Comparison of ENCODE assay signal across 17 cellular contexts in the genomic region with DNA sequence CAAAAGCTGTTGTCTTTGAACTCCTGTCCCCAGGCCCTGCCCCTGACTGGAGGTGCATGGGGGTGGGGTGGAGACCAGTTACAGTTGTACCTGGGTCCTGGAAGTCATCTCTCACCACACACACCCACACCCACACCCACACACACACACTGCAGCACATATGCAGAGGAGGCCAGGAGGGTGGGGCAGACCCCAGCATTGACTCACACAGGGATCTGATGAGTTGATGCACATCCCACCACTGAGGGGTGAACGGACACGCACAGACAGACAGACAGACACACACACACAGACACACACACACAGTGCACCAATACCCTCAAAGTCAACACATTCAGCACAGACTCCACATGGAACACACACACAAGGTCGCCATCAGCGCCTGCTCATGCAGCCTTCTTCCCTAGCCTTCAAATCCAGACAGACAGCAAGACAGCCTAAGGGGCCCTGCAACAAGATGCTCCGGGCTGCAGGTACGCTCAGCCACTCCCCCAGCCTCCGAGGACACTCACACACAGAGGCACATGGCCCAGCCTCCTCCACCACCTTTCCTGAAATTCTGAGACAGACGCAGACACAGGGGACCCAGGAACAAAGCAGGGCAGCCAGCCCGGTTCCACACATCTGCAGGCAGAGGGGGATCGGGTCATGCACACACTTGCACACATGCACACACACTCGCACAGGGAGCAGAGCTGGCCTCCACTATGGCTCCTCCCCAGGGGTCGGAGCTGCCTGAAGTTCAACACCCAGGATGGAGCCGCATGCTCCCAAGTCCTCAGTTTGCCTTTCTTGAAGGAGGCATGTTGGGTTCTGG. TPM values are rescaled to one million over a fixed set of nuclear protein-coding genes. Genes with fewer than 3 reads are reported as not detected.
DNase-seq lines count a peak whose midpoint lies in the region; FAIRE-seq and TF ChIP-seq lines count a peak whose summit lies in the region.
"Had no signal": no experiment of that assay in that cellular context is flagged by ENCODE, and none has a peak within 500 bp of the region (broad histone marks: within the 10 kb centered on the region; RNA-seq: fewer than 3 reads in every experiment).

No MANE protein-coding gene starts in this region.

- H3K23ac ChIP-seq in H1 (ENCODE audit: insufficient read length): no peak overlapping the region

- peak overlapping the region; percentile 97; the same call in 1 of the 2 replicates for H2BK15ac ChIP-seq in H1 (ENCODE audit: low read length)

- no peaks in the 10 kb centered on the region for H3K79me1 ChIP-seq in H1 (ENCODE audit: low read depth, low read length)

- H2BK12ac ChIP-seq in H1 (ENCODE audit: low read depth, low read length): peak overlapping the region; percentile 92; the same call in 1 of the 2 replicates

- H4K20me1 ChIP-seq in H1 (replicated peaks in 1 of 2; ENCODE audit: control insufficient read depth in 1 of 2, insufficient read depth in 2 of 2, low read length in 2 of 2): peaks cover 4 to 16% of the 10 kb centered on the region in 2 experiments

- no peak overlapping the region for H3K9ac ChIP-seq in H1 (replicated peaks in 1 of 4; ENCODE audit: extremely low read depth in 1 of 4, low read depth in 3 of 4, low read length in 3 of 4)

- H3K23me2 ChIP-seq in H1 (ENCODE audit: low read depth, low read length): peaks cover 9% of the 10 kb centered on the region

- CTCF ChIA-PET in H1 (lab: Charles Lee; ENCODE audit: partially characterized antibody): interaction anchor here (0.5 to 23.7 kb wide), 19 partner anchors 9 to 141 kb away, joined by 3 to 330 read pairs (median 4); no protein-coding TSS in a partner anchor

- FAIRE-seq in GM12892 (lab: Jason Lieb, UNC) (peak; percentile 21), H1 (lab: Jason Lieb, UNC) (no peak)

- POLR2A ChIA-PET in H1 (lab: Charles Lee; ENCODE audit: partially characterized antibody): interaction anchor here (0.8 to 1.1 kb wide), 2 partner anchors 11 to 23 kb away, joined by 3 to 4 read pairs; no protein-coding TSS in a partner anchor

- no peaks in the 10 kb centered on the region for H3K9me3 ChIP-seq in H1 (ENCODE audit: insufficient read depth in 2 of 2, low read depth in 1 of 2, low read length in 1 of 2)
- H3K9me3 ChIP-seq: colonic mucosa had no signal

- H3K4me2 ChIP-seq in H1 (ENCODE audit: insufficient read depth in 1 of 2, low read depth in 2 of 2, low read length in 2 of 2): peak overlapping the region; percentile 80 to 90; a peak in 3 of 4 replicates

- peaks cover 0 to 21% (median 20%) of the 10 kb centered on the region in 4 experiments; a peak in 6 of 7 replicates for H3K27me3 ChIP-seq in H1 (replicated peaks in 1 of 4; ENCODE audit: control insufficient read depth in 3 of 4, extremely low read depth in 1 of 4, insufficient read depth in 3 of 4, low read length in 3 of 4)

- peak overlapping the region in 2 of 4 experiments; percentile 14 to 62; a peak in 3 of 8 replicates for H3K4me3 ChIP-seq in H1 (ENCODE audit: extremely low read depth in 1 of 4, insufficient read depth in 2 of 4, low read depth in 3 of 4, low read length in 4 of 4)
- H3K4me3 ChIP-seq: colonic mucosa had no signal

- H2BK5ac ChIP-seq in H1 (ENCODE audit: low read depth, low read length): no peak overlapping the region

- H3K79me2 ChIP-seq in H1 (ENCODE audit: control insufficient read depth in 1 of 2, insufficient read depth in 2 of 2, low read length in 2 of 2): no peaks in the 10 kb centered on the region

- H3K14ac ChIP-seq in H1 (ENCODE audit: insufficient read length): no peak overlapping the region

- H4K8ac ChIP-seq in H1 (ENCODE audit: extremely low read depth, insufficient read depth, low read length): no peak overlapping the region; the same call in 1 of the 2 replicates

- no peak for TF ChIP-seq CTCF in H1 (IDR thresholded peaks at IDR 0.05; ENCODE audit: control extremely low read depth in 1 of 3, insufficient read depth in 1 of 3, low read depth in 1 of 3, low read length in 3 of 3)

- no peak for TF ChIP-seq RAD21 in H1 (IDR thresholded peaks at IDR 0.05 in 1 of 2, conservative IDR thresholded peaks at IDR 0.05 in 1 of 2; ENCODE audit: low read depth in 2 of 2, low read length in 2 of 2)

- TF ChIP-seq POLR2A in GM12892 (IDR thresholded peaks at IDR 0.05; ENCODE audit: low read depth, low read length): no peak
- TF ChIP-seq POLR2A in H1 (IDR thresholded peaks at IDR 0.05; ENCODE audit: control extremely low read depth in 1 of 2, low read depth in 2 of 2, low read length in 2 of 2): no peak

- WGBS in H1 (ENCODE audit: extremely low coverage in 1 of 2, insufficient coverage in 1 of 2, insufficient read length in 1 of 2, insufficient replicate concordance in 2 of 2, low coverage in 1 of 2, low lambda C conversion rate in 2 of 2, missing lambda C conversion rate in 1 of 2), 2 experiments: 76% methylated on average over 13 of the region's 13 CpGs; no CpG with 5 or more reads in 1 of the 2 experiments

- TF ChIP-seq EP300 in H1 (IDR thresholded peaks at IDR 0.05; ENCODE audit: borderline replicate concordance in 1 of 2, low read depth in 2 of 2, low read length in 2 of 2): no peak

- peak; percentile 36 to 70 for DNase-seq in activated CD4-positive, alpha-beta T cell treated with anti-CD3 and anti-CD28 coated beads for 4 hours
- no peak for DNase-seq in activated CD4-positive, alpha-beta T cell treated with anti-CD3 and anti-CD28 coated beads, Interleukin-2, amount 50 U/mL, for 1 hour
- DNase-seq in GM12892 (ENCODE audit: insufficient read length) (no peak), H1 (ENCODE audit: low read depth in 1 of 2, low spot score in 2 of 2) (no peak), retina (peak; percentile 57), NCI-H1694 treated with DMSO at 0.1 percent for 48 hours (lab: John Stamatoyannopoulos, UW) (no peak), iPS-NIHi11 (ENCODE audit: low spot score) (no peak), NCI-H774 (lab: John Stamatoyannopoulos, UW) (no peak)
- DNase-seq: colonic mucosa; erythroblast; GOT3; left cardiac atrium; NCI-H2107; NK-92 treated with Interleukin-12 subunit alpha and Interleukin-12 subunit beta, amount 100 ng/mL, for 24 hours; SHP77 treated with DMSO at 0.1 percent for 48 hours; stimulated activated naive B cell treated with anti-CD40 and anti-IgM and Interleukin-4, amounts not matched to agents 10 μg/mL and 1 μg/mL and 100 μg/mL, for 72 hours had no signal

- H4K5ac ChIP-seq in H1 (ENCODE audit: insufficient read length, low read depth, low read length): peak overlapping the region; percentile 10

- H2AFZ ChIP-seq in H1 (ENCODE audit: low read length): no peak overlapping the region

- peak overlapping the region; percentile 85 for H4K91ac ChIP-seq in H1 (replicated peaks; ENCODE audit: insufficient read length, low read length)

- H3K4me1 ChIP-seq in H1 (replicated peaks in 1 of 4; ENCODE audit: control insufficient read depth in 3 of 4, insufficient read depth in 4 of 4, low read length in 3 of 4): peaks cover 0 to 30% (median 14%) of the 10 kb centered on the region in 4 experiments; a peak in 5 of 7 replicates
- H3K4me1 ChIP-seq: colonic mucosa had no signal

- no peak overlapping the region for H3K27ac ChIP-seq in H1 (ENCODE audit: low read depth, low read length)
- H3K27ac ChIP-seq: colonic mucosa had no signal

- H3K18ac ChIP-seq in H1 (ENCODE audit: extremely low read depth, low read length): peak overlapping the region; percentile 60; the same call in 1 of the 2 replicates

- H3K36me3 ChIP-seq in H1 (ENCODE audit: control insufficient read depth in 2 of 4, insufficient read depth in 4 of 4, low read length in 3 of 4): no peaks in the 10 kb centered on the region
- H3K36me3 ChIP-seq: colonic mucosa had no signal

- H3K4ac ChIP-seq in H1 (replicated peaks; ENCODE audit: insufficient read length, low read depth, low read length): peak overlapping the region; percentile 37

- H2BK20ac ChIP-seq in H1 (ENCODE audit: low read length): no peak overlapping the region

- peak overlapping the region; percentile 28 for H3K56ac ChIP-seq in H1 (replicated peaks; ENCODE audit: insufficient read length, low read depth, low read length)

- no peak overlapping the region for H2BK120ac ChIP-seq in H1 (replicated peaks; ENCODE audit: low read depth, low read length)

- H2AK5ac ChIP-seq in H1 (ENCODE audit: low read depth, low read length): peak overlapping the region; percentile 69; the same call in 1 of the 2 replicates

TF ChIP-seq in H1, 55 proteins besides CTCF, POLR2A, EP300 and RAD21 (continues in another document):
- TF ChIP-seq NANOG (IDR thresholded peaks at IDR 0.05; ENCODE audit: insufficient read depth, low read depth, low read length, poor library complexity, severe bottlenecking) (no peak), CTBP2 (IDR thresholded peaks at IDR 0.05; ENCODE audit: borderline replicate concordance, insufficient read depth, insufficient read length, low read length) (no peak), JUND (IDR thresholded peaks at IDR 0.05; ENCODE audit: low read length) (no peak), SIRT6 (IDR thresholded peaks at IDR 0.05; ENCODE audit: low read length) (no peak), RBBP5 (IDR thresholded peaks at IDR 0.05; ENCODE audit: borderline replicate concordance, low read depth, low read length) (no peak), ASH2L (IDR thresholded peaks at IDR 0.05; ENCODE audit: low read length) (no peak), TCF12 (IDR thresholded peaks at IDR 0.05; ENCODE audit: low read depth, low read length) (no peak), BCL11A (IDR thresholded peaks at IDR 0.05; ENCODE audit: low read depth in 2 of 2, low read length in 2 of 2) (no peak)

RNA-seq across cellular contexts. Expression of a gene that starts 26.5 kb away (rescaled TPM):
- polyA plus RNA-seq in GM12892 (2012; ENCODE audit: missing spikeins): not detected
- 10.5 and 10.6 TPM in 2 replicates for total RNA-seq in H1 (2021; fragmentation: NEBNext Ultra II Directional; extraction: Animal tissue kit (Norgen Biotek cat#: 25700))
- 9.6 and 14.4 TPM in 2 replicates for polyA plus RNA-seq in H1 (2011; rRNA removed)
- 9.2 TPM for polyA plus RNA-seq in H1 (2011; cell fraction: cytosol; rRNA removed)
- polyA plus RNA-seq in H1 (2011; cell fraction: nucleus; rRNA removed): 23.5 TPM
- polyA plus RNA-seq in H1 (2012, experiment 1 of 2): 9.2 to 16.6 TPM (median 13.7 TPM) in 4 replicates
- 7.6 TPM for polyA plus RNA-seq in H1 (2012, experiment 2 of 2)
- 10.6 TPM for polyA plus RNA-seq in H1 (2013, experiment 1 of 2)
- polyA plus RNA-seq in H1 (2013, experiment 2 of 2): 10.5 TPM
- polyA minus RNA-seq in H1 (2011; rRNA and poly(A)+ RNA removed): 5.7 and 8.6 TPM in 2 replicates
- polyA minus RNA-seq in H1 (2011; cell fraction: cytosol; rRNA and poly(A)+ RNA removed): 8.2 TPM
- polyA minus RNA-seq in H1 (2011; cell fraction: nucleus; rRNA and poly(A)+ RNA removed): 6.4 TPM

RNA-seq across cellular contexts. Expression of a gene that starts 45.8 kb away (rescaled TPM):
- not detected for polyA plus RNA-seq in GM12892 (2012; ENCODE audit: missing spikeins)
- 0.47 and 0.61 TPM in 2 replicates for total RNA-seq in H1 (2021; fragmentation: NEBNext Ultra II Directional; extraction: Animal tissue kit (Norgen Biotek cat#: 25700))
- 0.71 and 1.1 TPM in 2 replicates for polyA plus RNA-seq in H1 (2011; rRNA removed)
- polyA plus RNA-seq in H1 (2011; cell fraction: cytosol; rRNA removed): 0.58 TPM
- polyA plus RNA-seq in H1 (2011; cell fraction: nucleus; rRNA removed): 1.1 TPM
- 0.15 to 0.57 TPM (median 0.38 TPM) in 4 replicates for polyA plus RNA-seq in H1 (2012, experiment 1 of 2)
- polyA plus RNA-seq in H1 (2012, experiment 2 of 2): 0.66 TPM
- polyA plus RNA-seq in H1 (2013, experiment 1 of 2): 0.51 TPM
- polyA plus RNA-seq in H1 (2013, experiment 2 of 2): 0.53 TPM
- 0.27 and 0.79 TPM in 2 replicates for polyA minus RNA-seq in H1 (2011; rRNA and poly(A)+ RNA removed)
- not detected for polyA minus RNA-seq in H1 (2011; cell fraction: cytosol; rRNA and poly(A)+ RNA removed)
- 1.2 TPM for polyA minus RNA-seq in H1 (2011; cell fraction: nucleus; rRNA and poly(A)+ RNA removed)
- polyA plus RNA-seq: AG04450 had no signal

Comparison
In these comparisons a context has a peak if more than half of its experiments do, and no peak if none do; other contexts are left out.
1. DNase-seq: peak in activated CD4-positive, alpha-beta T cell treated with anti-CD3 and anti-CD28 coated beads for 4 hours (2 of 2) and retina (single experiment); none in activated CD4-positive, alpha-beta T cell treated with anti-CD3 and anti-CD28 coated beads, Interleukin-2, amount 50 U/mL, for 1 hour (single experiment), GM12892 (single experiment), H1 (0 of 2), NCI-H1694 treated with DMSO at 0.1 percent for 48 hours (single experiment), iPS-NIHi11 (single experiment) and NCI-H774 (single experiment).